In genomic region chr17:46822388-46822921, GRCh38 we compare ENCODE assay signal across 1 cellular context.
A peak's percentile ranks its signal among the peaks of the same experiment; 100 is the strongest.
TF ChIP-seq lines count a peak whose summit lies in the region.

No MANE protein-coding gene starts in this region.

TF ChIP-seq in HepG2, 621 proteins besides CTCF, POLR2A, EP300 and RAD21 (continued from another document and continues in another):
- TF ChIP-seq ZBTB4 (CRISPR knock-in tag; IDR thresholded peaks at IDR 0.05; ENCODE audit: borderline replicate concordance) (peak; percentile 83; the same call in 1 of the 2 replicates), NFE2 (CRISPR knock-in tag; IDR thresholded peaks at IDR 0.05) (no peak), ZNF572 (CRISPR knock-in tag; IDR thresholded peaks at IDR 0.05) (0 out of 2 replicates have a peak, but pooled peaks have one; percentile 17), GABPB1 (CRISPR knock-in tag; IDR thresholded peaks at IDR 0.05) (peak; percentile 29; the same call in 1 of the 2 replicates), ZMYM4 (CRISPR knock-in tag; IDR thresholded peaks at IDR 0.05) (no peak), ZBTB20 (CRISPR knock-in tag; IDR thresholded peaks at IDR 0.05; ENCODE audit: borderline replicate concordance, low read depth) (no peak), ZNF441 (CRISPR knock-in tag; IDR thresholded peaks at IDR 0.05; ENCODE audit: borderline replicate concordance) (no peak), NR2F6 (IDR thresholded peaks at IDR 0.05) (0 out of 2 replicates have a peak, but pooled peaks have one; percentile 25), NR2F6 (CRISPR knock-in tag; IDR thresholded peaks at IDR 0.05) (no peak; the same call in 1 of the 2 replicates), PAX8 (CRISPR knock-in tag; IDR thresholded peaks at IDR 0.05; ENCODE audit: borderline replicate concordance) (no peak), SNAPC4 (CRISPR knock-in tag; IDR thresholded peaks at IDR 0.05) (no peak), CBFB (CRISPR knock-in tag; IDR thresholded peaks at IDR 0.05) (no peak), HIVEP1 (CRISPR knock-in tag; IDR thresholded peaks at IDR 0.05) (0 out of 2 replicates have a peak, but pooled peaks have one; percentile 13), HBP1 (CRISPR knock-in tag; IDR thresholded peaks at IDR 0.05; ENCODE audit: low read depth) (no peak), TARDBP (CRISPR knock-in tag; IDR thresholded peaks at IDR 0.05) (no peak), ZNF431 (CRISPR knock-in tag; IDR thresholded peaks at IDR 0.05; ENCODE audit: borderline replicate concordance, low read depth) (no peak), ZBTB33 (CRISPR knock-in tag; IDR thresholded peaks at IDR 0.05) (peak; percentile 98), MYNN (CRISPR knock-in tag; IDR thresholded peaks at IDR 0.05; ENCODE audit: low read depth) (0 out of 2 replicates have a peak, but pooled peaks have one; percentile 39), BATF2 (CRISPR knock-in tag; IDR thresholded peaks at IDR 0.05) (no peak), ZNF513 (CRISPR knock-in tag; conservative IDR thresholded peaks at IDR 0.05) (no peak), CBX1 (IDR thresholded peaks at IDR 0.05; ENCODE audit: low read depth) (no peak), ZNF710 (CRISPR knock-in tag; IDR thresholded peaks at IDR 0.05; ENCODE audit: borderline replicate concordance) (0 out of 2 replicates have a peak, but pooled peaks have one; percentile 8), SRF (IDR thresholded peaks at IDR 0.05; ENCODE audit: low read depth, low read length) (no peak), ISX (CRISPR knock-in tag; conservative IDR thresholded peaks at IDR 0.05) (no peak), FOXA3 (CRISPR knock-in tag; IDR thresholded peaks at IDR 0.05) (no peak), EZH2 (conservative IDR thresholded peaks at IDR 0.05; ENCODE audit: low read depth, low read length) (no peak), RFX1 (IDR thresholded peaks at IDR 0.05) (no peak), SSRP1 (CRISPR knock-in tag; IDR thresholded peaks at IDR 0.05) (no peak), CENPT (CRISPR knock-in tag; IDR thresholded peaks at IDR 0.05; ENCODE audit: low read depth) (no peak), ZIK1 (CRISPR knock-in tag; IDR thresholded peaks at IDR 0.05; ENCODE audit: borderline replicate concordance, low read depth) (no peak), GATAD1 (CRISPR knock-in tag; IDR thresholded peaks at IDR 0.05) (no peak), ZNF816 (CRISPR knock-in tag; IDR thresholded peaks at IDR 0.05; ENCODE audit: borderline replicate concordance) (no peak), ZNF703 (CRISPR knock-in tag; IDR thresholded peaks at IDR 0.05; ENCODE audit: borderline replicate concordance) (no peak), NFATC3 (CRISPR knock-in tag; IDR thresholded peaks at IDR 0.05) (no peak), ZBTB49 (CRISPR knock-in tag; IDR thresholded peaks at IDR 0.05; ENCODE audit: borderline replicate concordance) (no peak), ZNF761 (CRISPR knock-in tag; conservative IDR thresholded peaks at IDR 0.05) (no peak), ZNF576 (CRISPR knock-in tag; IDR thresholded peaks at IDR 0.05) (no peak), POGZ (CRISPR knock-in tag; IDR thresholded peaks at IDR 0.05) (peak; percentile 23; the same call in 1 of the 2 replicates), ATF6 (CRISPR knock-in tag; conservative IDR thresholded peaks at IDR 0.05) (no peak), ZKSCAN5 (CRISPR knock-in tag; IDR thresholded peaks at IDR 0.05) (no peak), KLF9 (CRISPR knock-in tag; IDR thresholded peaks at IDR 0.05; ENCODE audit: low read depth) (no peak), SRSF1 (optimal IDR thresholded peaks at IDR 0.05; ENCODE audit: low read depth, low read length) (peak; percentile 37)
